Comparison of ENCODE assay signal across 27 cellular contexts in the genomic region with DNA sequence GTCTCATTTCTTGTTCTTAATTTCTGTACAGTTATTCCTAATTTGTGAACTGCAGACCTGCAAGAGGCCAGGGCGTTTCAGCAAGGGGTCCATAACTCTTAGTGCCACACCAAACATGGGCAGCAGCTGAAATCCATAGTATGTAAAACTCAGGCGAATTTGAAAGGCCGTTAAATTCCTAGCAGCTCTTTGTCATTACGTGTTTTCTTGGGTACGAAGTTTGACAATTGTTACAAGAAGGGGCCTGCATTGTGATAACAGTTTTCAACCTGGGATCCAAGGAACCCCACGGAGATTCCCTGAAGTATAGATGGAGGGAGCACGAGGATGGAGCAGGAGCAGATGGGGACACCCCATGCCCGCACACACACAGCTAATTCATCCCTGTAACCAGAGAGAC.
DNase-seq lines count a peak whose midpoint lies in the region; ATAC-seq, FAIRE-seq and TF ChIP-seq lines count a peak whose summit lies in the region.
"Had no signal": no experiment of that assay in that cellular context is flagged by ENCODE, and none has a peak within 500 bp of the region (broad histone marks: within the 10 kb centered on the region; RNA-seq: fewer than 3 reads in every experiment).

No MANE protein-coding gene starts in this region.

- 82% methylated on average over 8 of the region's 8 CpGs for WGBS in A549 (ENCODE audit: missing lambda C conversion rate)
- WGBS in GM12878 (ENCODE audit: insufficient coverage, insufficient replicate concordance, low lambda C conversion rate, missing lambda C conversion rate), result 84% methylated on average over 8 of the region's 8 CpGs

- TF ChIP-seq EP300 in A549 (IDR thresholded peaks at IDR 0.05), result no peak
- TF ChIP-seq EP300 in GM12878 (IDR thresholded peaks at IDR 0.05; ENCODE audit: borderline replicate concordance in 1 of 2, control insufficient read depth in 1 of 2, low read depth in 2 of 2, low read length in 2 of 2), result no peak

- RAD21 ChIA-PET in GM12878 (lab: Charles Lee; ENCODE audit: unreplicated experiment), result interaction anchor here (2.0 to 4.9 kb wide), 4 partner anchors 9 to 284 kb away, joined by 8 to 45 read pairs (median 26); no protein-coding TSS in a partner anchor

- H3K4me1 ChIP-seq in A549, result no peaks in the 10 kb centered on the region
- H3K4me1 ChIP-seq in GM12878 (ENCODE audit: control insufficient read depth, insufficient read depth, low read length), result peaks cover 31% of the 10 kb centered on the region

- peaks cover 3% of the 10 kb centered on the region for H3K27me3 Mint-ChIP-seq in nephron (ENCODE audit: low read depth)
- no peaks in the 10 kb centered on the region for H3K27me3 Mint-ChIP-seq in HFFc6 (ENCODE audit: insufficient read depth)
- H3K27me3 Mint-ChIP-seq: activated naive CD8-positive, alpha-beta T cell treated with anti-CD3 and anti-CD28 coated beads, Interleukin-2, amount 50 U/mL, for 24 hours; activated T-cell treated with anti-CD3 and anti-CD28 coated beads, Interleukin-2, amount 50 U/mL, for 24 hours; effector memory CD8-positive, alpha-beta T cell; memory B cell had no signal

- no TSS peak for BruUV-seq in GM12878 (replicated peaks; lab: Mats Ljungman, UMichigan)

- H3K27ac ChIP-seq in A549, result peak overlapping the region; percentile 12 to 19; a peak in 3 of 6 replicates
- H3K27ac ChIP-seq in GM12878 (ENCODE audit: control insufficient read depth, insufficient read depth), result 0 out of 2 replicates have a peak overlapping the region, but pooled peaks have one; percentile 24
- H3K27ac ChIP-seq in brain microvascular endothelial cell, result no peak overlapping the region
- H3K27ac ChIP-seq: upper lobe of right lung had no signal

- TF ChIP-seq CTCF in A549 (IDR thresholded peaks at IDR 0.05) (no peak), GM12878 (IDR thresholded peaks at IDR 0.05 in 2 of 3, conservative IDR thresholded peaks at IDR 0.05 in 1 of 3; ENCODE audit: control insufficient read depth in 2 of 3, extremely low read depth in 1 of 3, insufficient read depth in 1 of 3, low read depth in 3 of 3, low read length in 3 of 3) (no peak), nephron (IDR thresholded peaks at IDR 0.05; ENCODE audit: unreplicated experiment in 3 of 3) (no peak), HFFc6 (IDR thresholded peaks at IDR 0.05) (no peak), brain microvascular endothelial cell (IDR thresholded peaks at IDR 0.05; ENCODE audit: low read depth, low read length, missing control alignments) (no peak)

- H3K4me2 ChIP-seq in A549, result no peak overlapping the region
- H3K4me2 ChIP-seq in GM12878 (ENCODE audit: control insufficient read depth, insufficient read depth), result no peak overlapping the region

- SMC1A ChIA-PET in GM12878 (lab: Charles Lee; ENCODE audit: uncharacterized antibody, unreplicated experiment), result interaction anchor here (0.7 to 6.2 kb wide), 15 partner anchors 9 to 310 kb away, joined by 3 to 56 read pairs (median 12); no protein-coding TSS in a partner anchor

- peaks cover 80% of the 10 kb centered on the region for H3K4me1 Mint-ChIP-seq in nephron
- peaks cover 40% of the 10 kb centered on the region for H3K4me1 Mint-ChIP-seq in HFFc6 (ENCODE audit: low read depth)

- H3K27ac Mint-ChIP-seq in nephron (peak overlapping the region; percentile 65 to 97 (median 92)), HFFc6 (no peak overlapping the region)
- H3K27ac Mint-ChIP-seq: activated naive CD8-positive, alpha-beta T cell treated with anti-CD3 and anti-CD28 coated beads, Interleukin-2, amount 50 U/mL, for 24 hours; activated T-cell treated with anti-CD3 and anti-CD28 coated beads, Interleukin-2, amount 50 U/mL, for 24 hours; effector memory CD8-positive, alpha-beta T cell; memory B cell; stimulated activated effector memory CD8-positive, alpha-beta T cell treated with anti-CD3 and anti-CD28 coated beads, Interleukin-12 subunit alpha, Interleukin-12 subunit beta, amount 100 ng/mL, for 72 hours had no signal

- no peak overlapping the region; the same call in 1 of the 2 replicates for H3K9ac ChIP-seq in GM12878 (ENCODE audit: control insufficient read depth, insufficient read depth, low read length)

- no peaks in the 10 kb centered on the region for H3K36me3 ChIP-seq in GM12878 (ENCODE audit: control insufficient read depth in 2 of 2, insufficient read depth in 2 of 2, low read length in 1 of 2)
- H3K36me3 ChIP-seq in brain microvascular endothelial cell (replicated peaks), result no peaks in the 10 kb centered on the region
- H3K36me3 ChIP-seq: upper lobe of right lung had no signal

- H3K4me3 Mint-ChIP-seq in nephron (no peak overlapping the region), HFFc6 (no peak overlapping the region)
- H3K4me3 Mint-ChIP-seq: activated naive CD8-positive, alpha-beta T cell treated with anti-CD3 and anti-CD28 coated beads, Interleukin-2, amount 50 U/mL, for 24 hours; activated T-cell treated with anti-CD3 and anti-CD28 coated beads, Interleukin-2, amount 50 U/mL, for 24 hours; effector memory CD8-positive, alpha-beta T cell; memory B cell; stimulated activated effector memory CD8-positive, alpha-beta T cell treated with anti-CD3 and anti-CD28 coated beads, Interleukin-12 subunit alpha, Interleukin-12 subunit beta, amount 100 ng/mL, for 72 hours had no signal

- peaks cover 6% of the 10 kb centered on the region; the same call in 2 of the 3 replicates for H3K9me3 ChIP-seq in A549
- no peaks in the 10 kb centered on the region for H3K9me3 ChIP-seq in GM12878 (replicated peaks; ENCODE audit: control insufficient read depth, insufficient read depth, low read length)
- H3K9me3 ChIP-seq: upper lobe of right lung had no signal

- no peaks in the 10 kb centered on the region for H3K9me3 Mint-ChIP-seq in nephron
- no peaks in the 10 kb centered on the region for H3K9me3 Mint-ChIP-seq in HFFc6
- H3K9me3 Mint-ChIP-seq: activated naive CD8-positive, alpha-beta T cell treated with anti-CD3 and anti-CD28 coated beads, Interleukin-2, amount 50 U/mL, for 24 hours; activated T-cell treated with anti-CD3 and anti-CD28 coated beads, Interleukin-2, amount 50 U/mL, for 24 hours; effector memory CD8-positive, alpha-beta T cell; memory B cell; stimulated activated effector memory CD8-positive, alpha-beta T cell treated with anti-CD3 and anti-CD28 coated beads, Interleukin-12 subunit alpha, Interleukin-12 subunit beta, amount 100 ng/mL, for 72 hours had no signal

- ATAC-seq in A549, result no peak
- no peak for ATAC-seq in GM12878
- ATAC-seq: activated naive CD8-positive, alpha-beta T cell treated with anti-CD3 and anti-CD28 coated beads, Interleukin-2, amount 50 U/mL, for 24 hours; effector memory CD8-positive, alpha-beta T cell; stimulated activated effector memory CD8-positive, alpha-beta T cell treated with anti-CD3 and anti-CD28 coated beads, Interleukin-12 subunit alpha, Interleukin-12 subunit beta, amount 100 ng/mL, for 72 hours; upper lobe of right lung had no signal

- TF ChIP-seq RAD21 in A549 (conservative IDR thresholded peaks at IDR 0.05 in 1 of 2, IDR thresholded peaks at IDR 0.05 in 1 of 2) (no peak), GM12878 (IDR thresholded peaks at IDR 0.05; ENCODE audit: insufficient read depth, low read depth, low read length) (no peak)

- no peak for TF ChIP-seq POLR2A in A549 (IDR thresholded peaks at IDR 0.05; ENCODE audit: low read length)
- no peak for TF ChIP-seq POLR2A in GM12878 (IDR thresholded peaks at IDR 0.05; ENCODE audit: low read depth, low read length)

- intact Hi-C loops in GM12878 (cut with micrococcal nuclease; ENCODE audit: unreplicated experiment), result loop anchor here (5.0 kb wide), 2 partner anchors 228 to 237 kb away; no protein-coding TSS in a partner anchor

- no peaks in the 10 kb centered on the region for H3K27me3 ChIP-seq in GM12878 (replicated peaks in 1 of 2; ENCODE audit: control insufficient read depth in 2 of 2, insufficient read depth in 2 of 2, low read length in 1 of 2)
- no peaks in the 10 kb centered on the region for H3K27me3 ChIP-seq in brain microvascular endothelial cell (replicated peaks)
- H3K27me3 ChIP-seq: upper lobe of right lung had no signal

- DNase-seq in A549 (ENCODE audit: low read depth in 1 of 2, low spot score in 1 of 2), result no peak
- DNase-seq in GM18507 (ENCODE audit: extremely low spot score, insufficient read length, low read depth), result no peak
- DNase-seq in GM12878 (ENCODE audit: low read depth, low spot score), result no peak
- DNase-seq in OCI-M1 (lab: John Stamatoyannopoulos, UW), result no peak
- DNase-seq in HFFc6, result no peak
- no peak for DNase-seq in NCI-H1105 (lab: John Stamatoyannopoulos, UW)
- no peak for DNase-seq in brain microvascular endothelial cell
- DNase-seq: 8988T; activated gamma-delta T cell; activated naive CD8-positive, alpha-beta T cell treated with anti-CD3 and anti-CD28 coated beads, Interleukin-2, amount 50 U/mL, for 24 hours; activated T-cell treated with anti-CD3 and anti-CD28 coated beads, Interleukin-2, amount 50 U/mL, for 24 hours; caudate nucleus; cortex of kidney; DMS153; effector memory CD8-positive, alpha-beta T cell; erythroblast; NCI-H1092; NCI-H1694 treated with DMSO at 0.1 percent for 48 hours; NCI-H510A; stimulated activated CD4-positive, alpha-beta T cell treated with anti-CD3 and anti-CD28 coated beads, Interleukin-15, amount 100 ng/mL, for 24 hours; substantia nigra; T-helper 1 cell; upper lobe of right lung had no signal

- H3K4me3 ChIP-seq in A549, result no peak overlapping the region
- no peak overlapping the region for H3K4me3 ChIP-seq in GM12878
- no peak overlapping the region for H3K4me3 ChIP-seq in brain microvascular endothelial cell (ENCODE audit: low read depth, low read length)
- H3K4me3 ChIP-seq: upper lobe of right lung had no signal

- in situ Hi-C loops in GM12878 (cut with MboI) (no loop called here), brain microvascular endothelial cell (cut with HindIII; ENCODE audit: low pct_ligation_motif_present, low sequenced_read_pairs) (no loop called here)

- no peaks in the 10 kb centered on the region for H3K79me2 ChIP-seq in GM12878 (ENCODE audit: control insufficient read depth, insufficient read depth, low read length)

- FAIRE-seq in A549 (lab: Jason Lieb, UNC) (no peak), GM18507 (lab: Jason Lieb, UNC) (peak; percentile 18), GM12878 (lab: Jason Lieb, UNC) (no peak)
- FAIRE-seq: astrocyte had no signal

- no peaks in the 10 kb centered on the region for H3K36me3 Mint-ChIP-seq in nephron (ENCODE audit: low read depth)
- no peaks in the 10 kb centered on the region; the same call in 1 of the 2 replicates for H3K36me3 Mint-ChIP-seq in HFFc6 (ENCODE audit: low read depth)
- H3K36me3 Mint-ChIP-seq: memory B cell; stimulated activated effector memory CD8-positive, alpha-beta T cell treated with anti-CD3 and anti-CD28 coated beads, Interleukin-12 subunit alpha, Interleukin-12 subunit beta, amount 100 ng/mL, for 72 hours had no signal

- H2AFZ ChIP-seq in GM12878 (ENCODE audit: control insufficient read depth, low read depth, low read length), result peak overlapping the region; percentile 5; the same call in 1 of the 2 replicates

- CTCF ChIA-PET in A549 (lab: Yijun Ruan, JAX), result interaction anchor here (1.7 to 2.2 kb wide), 2 partner anchors 9 to 15 kb away, joined by 5 read pairs; no protein-coding TSS in a partner anchor
- CTCF ChIA-PET in GM12878 (lab: Yijun Ruan, JAX), result interaction anchor here (6.0 kb wide), 1 partner anchor 11 kb away, joined by 33 read pairs; no protein-coding TSS in a partner anchor

- H4K20me1 ChIP-seq in GM12878 (ENCODE audit: control insufficient read depth, insufficient read depth), result no peaks in the 10 kb centered on the region

- POLR2A ChIA-PET in A549 (lab: Yijun Ruan, JAX) (no interaction called here), GM12878 (lab: Charles Lee) (interaction anchor here (0.6 to 2.2 kb wide), 5 partner anchors 9 to 104 kb away, joined by 3 to 10 read pairs (median 6); no protein-coding TSS in a partner anchor)

Comparison
In these comparisons a context has a peak if more than half of its experiments do, and no peak if none do; other contexts are left out.
1. Of the 24 proteins assayed by ChIP-seq in both GM12878 and A549: peak only in GM12878: SMC3; only in A549: none; in both: none; in neither: 23.